ENCODE assay signal across 11 cellular contexts in genomic region chrX:10167573-10167972, GRCh38. TPM values are rescaled to one million over a fixed set of nuclear protein-coding genes. Genes with fewer than 3 reads are reported as not detected.
DNase-seq lines count a peak whose midpoint lies in the region; ATAC-seq and TF ChIP-seq lines count a peak whose summit lies in the region.
"Had no signal": no experiment of that assay in that cellular context is flagged by ENCODE, and none has a peak within 500 bp of the region (broad histone marks: within the 10 kb centered on the region; RNA-seq: fewer than 3 reads in every experiment).

No MANE protein-coding gene starts in this region.

- H3K27me3 ChIP-seq in psoas muscle (ENCODE audit: insufficient read depth in 3 of 3, low read length in 2 of 3) (peaks cover 0 to 3% (median 0%) of the 10 kb centered on the region in 3 donors), A673 (replicated peaks; ENCODE audit: insufficient read depth, low read depth, low read length, poor library complexity) (no peaks in the 10 kb centered on the region)
- H3K27me3 ChIP-seq: ascending aorta, left lung had no signal

- TF ChIP-seq CTCF in psoas muscle (IDR thresholded peaks at IDR 0.05), result no peak
- no peak for TF ChIP-seq CTCF in A673 (conservative IDR thresholded peaks at IDR 0.05; ENCODE audit: low read depth, low read length)

- 68 to 83% (median 74%) methylated on average over 6 of the region's 6 CpGs for WGBS in psoas muscle, 3 donors

- POLR2A ChIA-PET in A673 (lab: Charles Lee; ENCODE audit: low non-redundant PET), result no interaction called here

- no peaks in the 10 kb centered on the region for H3K9me3 ChIP-seq in psoas muscle
- no peaks in the 10 kb centered on the region for H3K9me3 ChIP-seq in A673 (ENCODE audit: low read depth, low read length, poor library complexity, severe bottlenecking)
- H3K9me3 ChIP-seq: ascending aorta, left lung had no signal

- ATAC-seq in GM18858 (IDR thresholded peaks at IDR 0.05; ENCODE audit: unreplicated experiment) (peak; percentile 53), GM21737 (IDR thresholded peaks at IDR 0.05; ENCODE audit: unreplicated experiment) (peak; percentile 57), HG03460 (IDR thresholded peaks at IDR 0.05; ENCODE audit: unreplicated experiment) (peak; percentile 71), psoas muscle (no peak)

- H3K4me3 ChIP-seq in psoas muscle (no peak overlapping the region), A673 (ENCODE audit: low read depth, low read length, poor library complexity, severe bottlenecking) (no peak overlapping the region)
- H3K4me3 ChIP-seq: ascending aorta, left lung had no signal

- no peaks in the 10 kb centered on the region for H3K36me3 ChIP-seq in psoas muscle (ENCODE audit: insufficient read depth in 1 of 2, low read depth in 1 of 2)
- H3K36me3 ChIP-seq in A673 (ENCODE audit: insufficient read depth, low read length, poor library complexity, severe bottlenecking), result no peaks in the 10 kb centered on the region
- H3K36me3 ChIP-seq: ascending aorta, left lung had no signal

- DNase-seq in psoas muscle (no peak), Kasumi-1 (lab: John Stamatoyannopoulos, UW) (no peak), NK-92 (lab: John Stamatoyannopoulos, UW; ENCODE audit: unreplicated experiment) (no peak), A673 (ENCODE audit: low spot score) (no peak)
- DNase-seq: activated T-cell treated with anti-CD3 and anti-CD28 coated beads, Interleukin-2, amount 50 U/mL, for 1 hour; NCI-H2171 treated with DMSO at 0.1 percent for 48 hours had no signal

- no TSS peak for BruUV-seq in A673 (replicated peaks; lab: Mats Ljungman, UMichigan)

- peaks cover 7% of the 10 kb centered on the region for H3K4me1 ChIP-seq in psoas muscle
- no peaks in the 10 kb centered on the region for H3K4me1 ChIP-seq in A673 (ENCODE audit: insufficient read depth, low read length, poor library complexity, severe bottlenecking)
- H3K4me1 ChIP-seq: ascending aorta had no signal

- intact Hi-C loops in psoas muscle (cut with DNase I) (no loop called here), A673 (cut with micrococcal nuclease; ENCODE audit: unreplicated experiment) (no loop called here)

- H3K27ac ChIP-seq in psoas muscle, result peak overlapping the region; percentile 66
- H3K27ac ChIP-seq in A673 (ENCODE audit: low read depth, low read length, poor library complexity, severe bottlenecking), result no peak overlapping the region
- H3K27ac ChIP-seq: ascending aorta had no signal

- CTCF ChIA-PET in A673 (lab: Charles Lee), result no interaction called here

RNA-seq across cellular contexts. Expression of gene CLCN4, which starts 10.8 kb away (rescaled TPM):
- total RNA-seq in psoas muscle (10 to 100 TPM; 48.7 to 75.9 (median 74.4) TPM), A673 (2021) (1.7 and 1.8 TPM in 2 replicates)
- 10 to 100 TPM in 2 of 3 donors, 1 to 10 TPM in 1; 4.1 to 53.8 (median 19.9) TPM for polyA plus RNA-seq in psoas muscle

Comparison
In these comparisons a context has a peak if more than half of its experiments do, and no peak if none do; other contexts are left out.
1. ATAC-seq: peak in GM18858 (single experiment), GM21737 (single experiment) and HG03460 (single experiment); none in psoas muscle (0 of 4).
2. RNA of gene CLCN4, which starts 10.8 kb away (total RNA-seq): 48.7 to 75.9 TPM in psoas muscle; 1.7 to 1.8 TPM in A673; every median in the first group is over 10 times any median in the second.